15 cellular contexts compared by ENCODE assay signal in the genomic region with DNA sequence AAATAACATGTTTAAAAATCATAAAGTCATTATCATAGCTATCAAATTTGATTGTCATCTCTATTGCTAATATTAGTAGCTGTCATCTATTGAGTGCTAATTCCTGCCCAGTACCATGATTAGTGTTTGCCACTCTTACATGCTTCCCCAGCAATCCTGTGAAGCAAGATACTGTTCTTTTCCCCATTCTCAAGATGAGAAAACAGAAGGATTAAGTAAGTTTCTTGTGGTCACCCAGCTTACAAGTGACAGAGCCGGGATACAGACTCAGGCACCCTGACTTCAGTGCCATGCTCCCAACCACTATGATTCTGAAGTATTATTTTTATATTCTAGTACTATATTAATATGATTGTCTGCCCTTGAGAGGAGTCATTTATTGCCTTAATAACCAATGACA. TPM values are rescaled to one million over a fixed set of nuclear protein-coding genes. Genes with fewer than 3 reads are reported as not detected.
DNase-seq lines count a peak whose midpoint lies in the region; ATAC-seq and TF ChIP-seq lines count a peak whose summit lies in the region.
"Had no signal": no experiment of that assay in that cellular context is flagged by ENCODE, and none has a peak within 500 bp of the region (broad histone marks: within the 10 kb centered on the region; RNA-seq: fewer than 3 reads in every experiment).

No MANE protein-coding gene starts in this region.

- 0 out of 2 replicates have a peak, but pooled peaks cover 4% of the 10 kb centered on the region for H4K20me1 ChIP-seq in SU-DHL-6 (ENCODE audit: low read depth, low read length)

- no peaks in the 10 kb centered on the region for H3K9me2 ChIP-seq in SU-DHL-6 (replicated peaks; ENCODE audit: insufficient read depth, low read length)

- H3K9me3 Mint-ChIP-seq in CD14-positive monocyte: peaks cover 0 to 3% (median 0%) of the 10 kb centered on the region in 7 donors

- H3K79me2 ChIP-seq in SU-DHL-6 (ENCODE audit: insufficient read depth, low read length): no peaks in the 10 kb centered on the region

- peaks cover 3 to 5% of the 10 kb centered on the region in 2 donors for H3K36me3 Mint-ChIP-seq in CD14-positive monocyte

- peak overlapping the region; percentile 64 to 96 (median 94) for H3K27ac Mint-ChIP-seq in CD14-positive monocyte

- H2AFZ ChIP-seq in SU-DHL-6 (ENCODE audit: low read depth, low read length, severe bottlenecking): no peak overlapping the region

- no peak for DNase-seq in CD14-positive monocyte (ENCODE audit: low spot score)
- DNase-seq in lower lobe of right lung: no peak
- no peak for DNase-seq in RKO (ENCODE audit: low spot score)
- no peak for DNase-seq in GDM1 (lab: John Stamatoyannopoulos, UW)
- DNase-seq: activated CD4-positive, alpha-beta T cell treated with anti-CD3 and anti-CD28 coated beads, Interleukin-2, amount 10 ng/mL, durations not matched to agents 7 days and 5 days; activated effector memory CD4-positive, alpha-beta T cell treated with anti-CD3 and anti-CD28 coated beads, Interleukin-2, amount 50 U/mL, for 16 hours; NCI-H187; NCI-H524 treated with DMSO at 0.1 percent for 48 hours; pancreas; stimulated activated naive CD8-positive, alpha-beta T cell treated with anti-CD3 and anti-CD28 coated beads, Interleukin-15, Interleukin-2, amounts not matched to agents 100 U/mL and 50 U/mL, for 24 hours had no signal

- peaks cover 39% of the 10 kb centered on the region for H3K4me1 ChIP-seq in lower lobe of right lung
- H3K4me1 ChIP-seq: breast epithelium, pancreas had no signal

- H3K4me2 ChIP-seq in SU-DHL-6 (ENCODE audit: low read depth, low read length, poor library complexity, severe bottlenecking): peak overlapping the region; percentile 57

- H3K36me3 ChIP-seq in SU-DHL-6 (ENCODE audit: low read length) (no peaks in the 10 kb centered on the region), lower lobe of right lung (no peaks in the 10 kb centered on the region)
- H3K36me3 ChIP-seq: breast epithelium, pancreas, vagina had no signal

- H3K27ac ChIP-seq in SU-DHL-6 (ENCODE audit: low read depth, low read length) (no peak overlapping the region), lower lobe of right lung (no peak overlapping the region)
- H3K27ac ChIP-seq: breast epithelium, pancreas, vagina had no signal

- H3K4me3 ChIP-seq in GM08714 (ENCODE audit: low read length) (peak overlapping the region; percentile 41; the same call in 1 of the 2 replicates), SU-DHL-6 (ENCODE audit: insufficient read depth, low read length, poor library complexity, severe bottlenecking) (no peak overlapping the region), lower lobe of right lung (no peak overlapping the region)
- H3K4me3 ChIP-seq: breast epithelium, pancreas, vagina had no signal

- no peaks in the 10 kb centered on the region for H3K27me3 ChIP-seq in SU-DHL-6 (ENCODE audit: low read length)
- no peaks in the 10 kb centered on the region for H3K27me3 ChIP-seq in lower lobe of right lung (ENCODE audit: low read depth)
- H3K27me3 ChIP-seq: breast epithelium, pancreas, vagina had no signal

- intact Hi-C loops in CD14-positive monocyte (cut with micrococcal nuclease): loop anchor here in 1 of 2 donors (5.0 kb wide), 1 partner anchor 37 kb away; the partner anchor contains the start of gene LRRC8C
- intact Hi-C loops in lower lobe of right lung (cut with DNase I): no loop called here

- peaks cover 0 to 2% (median 0%) of the 10 kb centered on the region in 3 donors for H3K27me3 Mint-ChIP-seq in CD14-positive monocyte (ENCODE audit: low read depth in 3 of 3)
- H3K27me3 Mint-ChIP-seq: activated CD4-positive, alpha-beta T cell treated with anti-CD3 and anti-CD28 coated beads, Interleukin-2, amount 10 ng/mL, durations not matched to agents 7 days and 5 days had no signal

- no peak overlapping the region for H3K9ac ChIP-seq in SU-DHL-6 (ENCODE audit: low read length)

- ATAC-seq in lower lobe of right lung: peak; percentile 58 to 62
- ATAC-seq in HG02840 (IDR thresholded peaks at IDR 0.05; ENCODE audit: low FRiP score, unreplicated experiment): no peak

- TF ChIP-seq CTCF in CD14-positive monocyte (IDR thresholded peaks at IDR 0.05) (no peak), SU-DHL-6 (IDR thresholded peaks at IDR 0.05; ENCODE audit: insufficient read depth, low read length, poor library complexity, severe bottlenecking) (no peak), lower lobe of right lung (IDR thresholded peaks at IDR 0.05) (no peak)

- no peaks in the 10 kb centered on the region for H3F3A ChIP-seq in SU-DHL-6 (ENCODE audit: insufficient read depth)

- peaks cover 89% of the 10 kb centered on the region for H3K4me1 Mint-ChIP-seq in CD14-positive monocyte

- no peaks in the 10 kb centered on the region for H3K9me3 ChIP-seq in SU-DHL-6 (ENCODE audit: insufficient read depth, low read length)
- no peaks in the 10 kb centered on the region for H3K9me3 ChIP-seq in lower lobe of right lung
- H3K9me3 ChIP-seq: breast epithelium, pancreas, vagina had no signal

- peak overlapping the region; percentile 4 to 72 for H3K4me3 Mint-ChIP-seq in CD14-positive monocyte
- H3K4me3 Mint-ChIP-seq: activated CD4-positive, alpha-beta T cell treated with anti-CD3 and anti-CD28 coated beads, Interleukin-2, amount 10 ng/mL, durations not matched to agents 7 days and 5 days had no signal

RNA-seq across cellular contexts. Expression of gene LRRC8C, which starts 36.5 kb away (rescaled TPM):
- polyA plus RNA-seq in CD14-positive monocyte: 10 to 100 TPM; 13.0 to 18.6 TPM
- 13.0 TPM for total RNA-seq in lower lobe of right lung
